9 cellular contexts compared by ENCODE assay signal in genomic region chr14:35340616-35341453, GRCh38. TPM values are rescaled to one million over a fixed set of nuclear protein-coding genes. Genes with fewer than 3 reads are reported as not detected.
DNase-seq lines count a peak whose midpoint lies in the region; ATAC-seq and TF ChIP-seq lines count a peak whose summit lies in the region.
"Had no signal": no experiment of that assay in that cellular context is flagged by ENCODE, and none has a peak within 500 bp of the region (broad histone marks: within the 10 kb centered on the region; RNA-seq: fewer than 3 reads in every experiment).

No MANE protein-coding gene starts in this region.

- 81 to 86% (median 84%) methylated on average over 14 of the region's 14 CpGs for WGBS in ovary, 3 donors

- no peak for TF ChIP-seq EP300 in ovary (IDR thresholded peaks at IDR 0.05)

- peak overlapping the region; percentile 94 to 96 for H3K27ac ChIP-seq in right atrium auricular region
- peak overlapping the region; percentile 67 for H3K27ac ChIP-seq in epithelial cell of prostate
- peak overlapping the region; percentile 67 to 87 for H3K27ac ChIP-seq in ovary
- peak overlapping the region; percentile 91 for H3K27ac ChIP-seq in vagina

- TF ChIP-seq POLR2A in ovary (IDR thresholded peaks at IDR 0.05) (no peak), vagina (IDR thresholded peaks at IDR 0.05) (no peak)

- H3K36me3 ChIP-seq in right atrium auricular region (no peaks in the 10 kb centered on the region), ovary (no peaks in the 10 kb centered on the region), vagina (no peaks in the 10 kb centered on the region)
- H3K36me3 ChIP-seq: BE2C had no signal

- DNase-seq in right atrium auricular region (ENCODE audit: low spot score), result no peak
- no peak for DNase-seq in Right ventricle myocardium superior
- no peak for DNase-seq in epithelial cell of prostate (ENCODE audit: low read depth, low spot score)
- DNase-seq in ovary, result peak in 1 of 5 donors; percentile 40
- no peak for DNase-seq in vagina (ENCODE audit: extremely low spot score in 2 of 2)
- no peak for DNase-seq in activated CD4-positive, alpha-beta T cell treated with anti-CD3 and anti-CD28 coated beads for 48 hours
- no peak for DNase-seq in amygdala (lab: John Stamatoyannopoulos, UW)
- DNase-seq in AG20443 (ENCODE audit: low spot score), result no peak

- peak overlapping the region in 1 of 2 donors; percentile 33 for H3K4me3 ChIP-seq in right atrium auricular region
- H3K4me3 ChIP-seq in ovary, result no peak overlapping the region
- H3K4me3 ChIP-seq in vagina, result peak overlapping the region in 1 of 2 donors; percentile 11

- intact Hi-C loops in Right ventricle myocardium superior (cut with DNase I) (loop anchor here (5.0 kb wide), 1 partner anchor 46 kb away; no protein-coding TSS in a partner anchor), ovary (cut with DNase I) (loop anchor here in 1 of 4 donors (5.0 kb wide), 1 partner anchor 46 kb away; no protein-coding TSS in a partner anchor), vagina (cut with DNase I) (no loop called here)

- no peak for TF ChIP-seq CTCF in right atrium auricular region (IDR thresholded peaks at IDR 0.05)
- no peak for TF ChIP-seq CTCF in ovary (IDR thresholded peaks at IDR 0.05)
- no peak for TF ChIP-seq CTCF in vagina (IDR thresholded peaks at IDR 0.05)

- H3K27me3 ChIP-seq in right atrium auricular region (no peaks in the 10 kb centered on the region), ovary (no peaks in the 10 kb centered on the region), vagina (no peaks in the 10 kb centered on the region)
- H3K27me3 ChIP-seq: BE2C had no signal

- no peak for ATAC-seq in Right ventricle myocardium superior (ENCODE audit: poor library complexity)

- H3K9me3 ChIP-seq in right atrium auricular region, result no peaks in the 10 kb centered on the region
- no peaks in the 10 kb centered on the region for H3K9me3 ChIP-seq in ovary
- H3K9me3 ChIP-seq in vagina, result no peaks in the 10 kb centered on the region
- H3K9me3 ChIP-seq: BE2C had no signal

- H3K4me1 ChIP-seq in right atrium auricular region (peaks cover 0 to 72% of the 10 kb centered on the region in 2 donors), ovary (ENCODE audit: insufficient read depth) (peaks cover 37% of the 10 kb centered on the region), vagina (peaks cover 79% of the 10 kb centered on the region)

RNA-seq across cellular contexts. Expression of gene PSMA6, which starts 48.7 kb away (rescaled TPM):
- total RNA-seq in right atrium auricular region (100 to 1,000 TPM; 143 to 191 TPM), Right ventricle myocardium superior (178 TPM), ovary (100 to 1,000 TPM in 4 of 7 donors, 10 to 100 TPM in 3; 85.2 to 157 (median 102) TPM), vagina (76.9 TPM)
- 100 to 1,000 TPM; 101 to 156 TPM for polyA plus RNA-seq in ovary
